8 cellular contexts compared by ENCODE assay signal in the genomic region with DNA sequence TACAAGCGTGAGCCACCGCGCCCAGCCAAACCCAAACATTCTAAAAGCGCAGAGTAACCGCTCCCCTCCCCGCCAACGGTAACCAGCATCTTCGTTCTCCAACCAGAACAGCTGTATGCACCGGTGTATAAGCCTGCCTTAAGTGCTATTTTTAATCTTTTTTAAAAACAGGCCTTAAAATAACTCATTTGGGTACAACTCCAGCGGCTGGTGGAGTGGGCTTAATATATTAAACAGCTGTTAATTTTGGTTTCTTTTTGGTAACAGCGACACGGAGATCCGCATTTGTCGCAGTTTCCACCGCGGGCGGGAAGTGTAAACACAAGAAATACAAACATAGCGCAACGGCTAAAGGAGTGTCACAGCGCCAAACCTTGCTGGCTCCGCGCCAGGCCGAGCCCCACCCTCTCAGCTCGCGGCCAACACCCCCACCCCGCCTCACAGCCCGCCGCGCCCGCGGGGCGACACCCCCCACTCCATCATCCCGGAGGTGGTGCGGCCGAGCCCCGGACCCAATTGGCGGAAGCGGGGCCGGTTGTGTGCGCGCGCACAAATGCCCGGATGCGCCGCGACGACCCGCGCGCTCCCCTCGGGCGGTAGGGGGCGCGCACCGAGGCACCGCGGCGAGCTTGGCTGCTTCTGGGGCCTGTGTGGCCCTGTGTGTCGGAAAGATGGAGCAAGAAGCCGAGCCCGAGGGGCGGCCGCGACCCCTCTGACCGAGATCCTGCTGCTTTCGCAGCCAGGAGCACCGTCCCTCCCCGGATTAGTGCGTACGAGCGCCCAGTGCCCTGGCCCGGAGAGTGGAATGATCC. TPM values are rescaled to one million over a fixed set of nuclear protein-coding genes. Genes with fewer than 3 reads are reported as not detected.
DNase-seq lines count a peak whose midpoint lies in the region; ATAC-seq and TF ChIP-seq lines count a peak whose summit lies in the region.

A gene (plus strand): TSS at position 602 of the 812 bp plus-strand sequence. CDS start 301 bp downstream, outside the sequence.

- no peaks in the 10 kb centered on the region for H3K27me3 ChIP-seq in layer of hippocampus (ENCODE audit: control insufficient read depth, insufficient read depth, low read length)

- H3K27ac ChIP-seq in C4-2B = peak within 1 kb of the TSS; percentile 99
- peak within 1 kb of the TSS; percentile 97 for H3K27ac ChIP-seq in layer of hippocampus (ENCODE audit: low read depth, low read length)

- H3K27me3 Mint-ChIP-seq in activated CD4-positive, alpha-beta T cell treated with anti-CD3 and anti-CD28 coated beads for 36 hours = no peaks in the 10 kb centered on the region

- H3K27ac Mint-ChIP-seq in activated CD4-positive, alpha-beta T cell treated with anti-CD3 and anti-CD28 coated beads for 36 hours = peak within 1 kb of the TSS; percentile 99

- peak; percentile 89 for TF ChIP-seq CTCF in C4-2B (conservative IDR thresholded peaks at IDR 0.05)
- peak; percentile 56 for TF ChIP-seq CTCF in choroid plexus epithelial cell (conservative IDR thresholded peaks at IDR 0.05; ENCODE audit: low read depth, low read length)

- no peaks in the 10 kb centered on the region for H3K9me3 Mint-ChIP-seq in activated CD4-positive, alpha-beta T cell treated with anti-CD3 and anti-CD28 coated beads for 36 hours (ENCODE audit: low read depth)

- H3K36me3 Mint-ChIP-seq in activated CD4-positive, alpha-beta T cell treated with anti-CD3 and anti-CD28 coated beads for 36 hours (ENCODE audit: low read depth) = peaks cover 37% of the 10 kb centered on the region

- DNase-seq in NCI-H524 (lab: John Stamatoyannopoulos, UW) (peak; percentile 88 to 93), choroid plexus epithelial cell (ENCODE audit: low read depth) (peak; percentile 90)
- DNase-seq in activated CD4-positive, alpha-beta T cell treated with anti-CD3 and anti-CD28 coated beads for 36 hours = peak; percentile 96
- peak; percentile 89 to 90 for DNase-seq in stimulated activated CD4-positive, alpha-beta T cell treated with anti-CD3 and anti-CD28 coated beads, Interleukin-1b, Interleukin-23, amount 100 ng/mL, for 4 hours (ENCODE audit: low read depth in 2 of 2)

- CTCF ChIA-PET in activated CD4-positive, alpha-beta T cell treated with anti-CD3 and anti-CD28 coated beads for 36 hours (lab: Charles Lee) = interaction anchor here (0.6 to 3.1 kb wide), 8 partner anchors 10 to 119 kb away, joined by 3 to 18 read pairs (median 9); a partner anchor contains a TSS

- POLR2A ChIA-PET in activated CD4-positive, alpha-beta T cell treated with anti-CD3 and anti-CD28 coated beads for 36 hours (lab: Charles Lee) = interaction anchor here (0.8 to 1.2 kb wide), 2 partner anchors 11 to 567 kb away, joined by 3 read pairs; no protein-coding TSS in a partner anchor

- H3K4me1 Mint-ChIP-seq in activated CD4-positive, alpha-beta T cell treated with anti-CD3 and anti-CD28 coated beads for 36 hours = peaks cover 34% of the 10 kb centered on the region

- peak within 1 kb of the TSS; percentile 95 for H3K4me3 ChIP-seq in choroid plexus epithelial cell (ENCODE audit: low read depth, low read length)

- H3K4me3 Mint-ChIP-seq in activated CD4-positive, alpha-beta T cell treated with anti-CD3 and anti-CD28 coated beads for 36 hours = peak within 1 kb of the TSS; percentile 88

- peak; percentile 85 for ATAC-seq in GM19324 (IDR thresholded peaks at IDR 0.05; ENCODE audit: low FRiP score, unreplicated experiment)
- peak; percentile 66 for ATAC-seq in HG03460 (IDR thresholded peaks at IDR 0.05; ENCODE audit: unreplicated experiment)
- peak; percentile 89 for ATAC-seq in activated CD4-positive, alpha-beta T cell treated with anti-CD3 and anti-CD28 coated beads for 36 hours

- intact Hi-C loops in activated CD4-positive, alpha-beta T cell treated with anti-CD3 and anti-CD28 coated beads for 36 hours (cut with DNase I, micrococcal nuclease) = loop anchor here (1.0 to 10.0 kb wide), 11 partner anchors 20 to 475 kb away; a partner anchor contains a TSS

RNA-seq across cellular contexts. Expression of the gene that starts here (rescaled TPM):
- 100 to 1,000 TPM; 114 to 119 TPM for total RNA-seq in activated CD4-positive, alpha-beta T cell treated with anti-CD3 and anti-CD28 coated beads for 36 hours

Comparison
In these comparisons a context has a peak if more than half of its experiments do, and no peak if none do; other contexts are left out.
1. Peak in every context shown above with its lines: DNase-seq, ATAC-seq, H3K4me3 ChIP-seq and H3K27ac ChIP-seq.